ENCODE assay signal across 1 cellular context in the genomic region with DNA sequence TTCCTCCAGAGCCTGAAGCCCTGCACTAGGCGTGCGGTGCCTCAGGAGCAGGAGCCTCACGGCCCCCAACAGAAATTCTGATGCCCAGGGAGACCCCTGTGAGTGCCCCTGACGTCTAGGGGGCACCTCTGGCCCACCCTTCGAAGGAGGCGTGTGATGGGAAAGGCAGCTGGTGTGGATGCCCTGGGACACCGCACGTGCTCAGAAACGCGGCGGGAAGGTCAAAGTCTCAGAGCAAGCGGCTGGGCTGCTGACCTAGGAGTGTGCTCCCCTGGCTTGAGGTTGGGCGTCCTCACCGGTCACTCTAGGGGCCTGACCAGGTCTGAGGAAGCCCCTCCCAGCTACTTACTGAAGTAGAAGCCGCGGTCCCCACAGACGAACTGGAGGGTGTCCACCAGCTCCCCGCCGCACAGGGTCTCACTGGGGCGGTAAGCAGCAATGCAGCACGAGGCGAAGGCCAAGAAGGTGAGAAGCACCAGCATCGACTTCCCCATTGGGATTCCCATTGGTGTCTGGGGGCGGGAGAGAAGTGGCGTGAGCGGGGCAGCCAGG.
A peak's percentile ranks its signal among the peaks of the same experiment; 100 is the strongest.
TF ChIP-seq lines count a peak whose summit lies in the region.

No MANE protein-coding gene starts in this region.

TF ChIP-seq in HepG2, 621 proteins besides CTCF, POLR2A, EP300 and RAD21 (continued from another document and continues in another):
- TF ChIP-seq, protein P1, sequence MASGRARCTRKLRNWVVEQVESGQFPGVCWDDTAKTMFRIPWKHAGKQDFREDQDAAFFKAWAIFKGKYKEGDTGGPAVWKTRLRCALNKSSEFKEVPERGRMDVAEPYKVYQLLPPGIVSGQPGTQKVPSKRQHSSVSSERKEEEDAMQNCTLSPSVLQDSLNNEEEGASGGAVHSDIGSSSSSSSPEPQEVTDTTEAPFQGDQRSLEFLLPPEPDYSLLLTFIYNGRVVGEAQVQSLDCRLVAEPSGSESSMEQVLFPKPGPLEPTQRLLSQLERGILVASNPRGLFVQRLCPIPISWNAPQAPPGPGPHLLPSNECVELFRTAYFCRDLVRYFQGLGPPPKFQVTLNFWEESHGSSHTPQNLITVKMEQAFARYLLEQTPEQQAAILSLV (CRISPR knock-in tag; IDR thresholded peaks at IDR 0.05; ENCODE audit: borderline replicate concordance): no peak
- TF ChIP-seq ZHX1 (CRISPR knock-in tag; IDR thresholded peaks at IDR 0.05; ENCODE audit: low read depth) (0 out of 2 replicates have a peak, but pooled peaks have one; percentile 50), NR2C2 (CRISPR knock-in tag; IDR thresholded peaks at IDR 0.05; ENCODE audit: borderline replicate concordance) (peak; percentile 29; the same call in 1 of the 2 replicates), KLF12 (CRISPR knock-in tag; IDR thresholded peaks at IDR 0.05; ENCODE audit: borderline replicate concordance) (0 out of 2 replicates have a peak, but pooled peaks have one; percentile 1), ELF3 (CRISPR knock-in tag; IDR thresholded peaks at IDR 0.05) (no peak), GLI4 (CRISPR knock-in tag; IDR thresholded peaks at IDR 0.05; ENCODE audit: borderline replicate concordance) (0 out of 2 replicates have a peak, but pooled peaks have one; percentile 16), KDM6A (CRISPR knock-in tag; IDR thresholded peaks at IDR 0.05; ENCODE audit: low read depth) (no peak), ZNF263 (CRISPR knock-in tag; IDR thresholded peaks at IDR 0.05) (peak; percentile 10; the same call in 1 of the 2 replicates), TBX3 (IDR thresholded peaks at IDR 0.05; ENCODE audit: borderline replicate concordance) (no peak), ZNF17 (CRISPR knock-in tag; IDR thresholded peaks at IDR 0.05) (no peak), HOXA7 (CRISPR knock-in tag; IDR thresholded peaks at IDR 0.05) (0 out of 2 replicates have a peak, but pooled peaks have one; percentile 36), ZNF558 (CRISPR knock-in tag; IDR thresholded peaks at IDR 0.05; ENCODE audit: borderline replicate concordance) (no peak), U2AF2 (IDR thresholded peaks at IDR 0.05; ENCODE audit: low read depth, low read length) (no peak), SRY (CRISPR knock-in tag; IDR thresholded peaks at IDR 0.05) (peak; percentile 5; the same call in 1 of the 2 replicates), AGO1 (IDR thresholded peaks at IDR 0.05; ENCODE audit: low read depth, low read length, poor library complexity, severe bottlenecking) (no peak), TEF (CRISPR knock-in tag; IDR thresholded peaks at IDR 0.05) (no peak), SP5 (CRISPR knock-in tag; IDR thresholded peaks at IDR 0.05; ENCODE audit: borderline replicate concordance, low read depth) (0 out of 2 replicates have a peak, but pooled peaks have one; percentile 4), FOXP1 (IDR thresholded peaks at IDR 0.05) (no peak), FOXP1 (CRISPR knock-in tag; IDR thresholded peaks at IDR 0.05) (no peak), ISX (CRISPR knock-in tag; conservative IDR thresholded peaks at IDR 0.05) (no peak), ZNF777 (CRISPR knock-in tag; IDR thresholded peaks at IDR 0.05) (no peak), SMAD1 (CRISPR knock-in tag; IDR thresholded peaks at IDR 0.05; ENCODE audit: borderline replicate concordance, low read depth) (peak; percentile 1; the same call in 1 of the 2 replicates), ZFP36L1 (CRISPR knock-in tag; IDR thresholded peaks at IDR 0.05) (peak; percentile 20; the same call in 1 of the 2 replicates), PHF8 (CRISPR knock-in tag; IDR thresholded peaks at IDR 0.05) (peak; percentile 7; the same call in 1 of the 2 replicates), ZNF589 (CRISPR knock-in tag; conservative IDR thresholded peaks at IDR 0.05) (peak; percentile 74; the same call in 1 of the 2 replicates), ZNF510 (CRISPR knock-in tag; IDR thresholded peaks at IDR 0.05; ENCODE audit: low read depth) (peak; percentile 45; the same call in 1 of the 2 replicates), ZMAT3 (CRISPR knock-in tag; conservative IDR thresholded peaks at IDR 0.05) (0 out of 2 replicates have a peak, but pooled peaks have one; percentile 5), ZSCAN31 (CRISPR knock-in tag; IDR thresholded peaks at IDR 0.05; ENCODE audit: low read depth) (peak; percentile 67; the same call in 1 of the 2 replicates), ZNF891 (CRISPR knock-in tag; IDR thresholded peaks at IDR 0.05) (no peak), ZMYM4 (CRISPR knock-in tag; IDR thresholded peaks at IDR 0.05) (no peak), ZNF780A (CRISPR knock-in tag; IDR thresholded peaks at IDR 0.05) (no peak), ZFX (CRISPR knock-in tag; IDR thresholded peaks at IDR 0.05; ENCODE audit: low read depth) (0 out of 2 replicates have a peak, but pooled peaks have one; percentile 6)
- TF ChIP-seq, protein P2, sequence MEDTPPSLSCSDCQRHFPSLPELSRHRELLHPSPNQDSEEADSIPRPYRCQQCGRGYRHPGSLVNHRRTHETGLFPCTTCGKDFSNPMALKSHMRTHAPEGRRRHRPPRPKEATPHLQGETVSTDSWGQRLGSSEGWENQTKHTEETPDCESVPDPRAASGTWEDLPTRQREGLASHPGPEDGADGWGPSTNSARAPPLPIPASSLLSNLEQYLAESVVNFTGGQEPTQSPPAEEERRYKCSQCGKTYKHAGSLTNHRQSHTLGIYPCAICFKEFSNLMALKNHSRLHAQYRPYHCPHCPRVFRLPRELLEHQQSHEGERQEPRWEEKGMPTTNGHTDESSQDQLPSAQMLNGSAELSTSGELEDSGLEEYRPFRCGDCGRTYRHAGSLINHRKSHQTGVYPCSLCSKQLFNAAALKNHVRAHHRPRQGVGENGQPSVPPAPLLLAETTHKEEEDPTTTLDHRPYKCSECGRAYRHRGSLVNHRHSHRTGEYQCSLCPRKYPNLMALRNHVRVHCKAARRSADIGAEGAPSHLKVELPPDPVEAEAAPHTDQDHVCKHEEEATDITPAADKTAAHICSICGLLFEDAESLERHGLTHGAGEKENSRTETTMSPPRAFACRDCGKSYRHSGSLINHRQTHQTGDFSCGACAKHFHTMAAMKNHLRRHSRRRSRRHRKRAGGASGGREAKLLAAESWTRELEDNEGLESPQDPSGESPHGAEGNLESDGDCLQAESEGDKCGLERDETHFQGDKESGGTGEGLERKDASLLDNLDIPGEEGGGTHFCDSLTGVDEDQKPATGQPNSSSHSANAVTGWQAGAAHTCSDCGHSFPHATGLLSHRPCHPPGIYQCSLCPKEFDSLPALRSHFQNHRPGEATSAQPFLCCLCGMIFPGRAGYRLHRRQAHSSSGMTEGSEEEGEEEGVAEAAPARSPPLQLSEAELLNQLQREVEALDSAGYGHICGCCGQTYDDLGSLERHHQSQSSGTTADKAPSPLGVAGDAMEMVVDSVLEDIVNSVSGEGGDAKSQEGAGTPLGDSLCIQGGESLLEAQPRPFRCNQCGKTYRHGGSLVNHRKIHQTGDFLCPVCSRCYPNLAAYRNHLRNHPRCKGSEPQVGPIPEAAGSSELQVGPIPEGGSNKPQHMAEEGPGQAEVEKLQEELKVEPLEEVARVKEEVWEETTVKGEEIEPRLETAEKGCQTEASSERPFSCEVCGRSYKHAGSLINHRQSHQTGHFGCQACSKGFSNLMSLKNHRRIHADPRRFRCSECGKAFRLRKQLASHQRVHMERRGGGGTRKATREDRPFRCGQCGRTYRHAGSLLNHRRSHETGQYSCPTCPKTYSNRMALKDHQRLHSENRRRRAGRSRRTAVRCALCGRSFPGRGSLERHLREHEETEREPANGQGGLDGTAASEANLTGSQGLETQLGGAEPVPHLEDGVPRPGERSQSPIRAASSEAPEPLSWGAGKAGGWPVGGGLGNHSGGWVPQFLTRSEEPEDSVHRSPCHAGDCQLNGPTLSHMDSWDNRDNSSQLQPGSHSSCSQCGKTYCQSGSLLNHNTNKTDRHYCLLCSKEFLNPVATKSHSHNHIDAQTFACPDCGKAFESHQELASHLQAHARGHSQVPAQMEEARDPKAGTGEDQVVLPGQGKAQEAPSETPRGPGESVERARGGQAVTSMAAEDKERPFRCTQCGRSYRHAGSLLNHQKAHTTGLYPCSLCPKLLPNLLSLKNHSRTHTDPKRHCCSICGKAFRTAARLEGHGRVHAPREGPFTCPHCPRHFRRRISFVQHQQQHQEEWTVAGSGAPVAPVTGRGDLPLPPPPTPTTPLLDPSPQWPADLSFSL (CRISPR knock-in tag; IDR thresholded peaks at IDR 0.05): no peak
- TF ChIP-seq, protein P3, sequence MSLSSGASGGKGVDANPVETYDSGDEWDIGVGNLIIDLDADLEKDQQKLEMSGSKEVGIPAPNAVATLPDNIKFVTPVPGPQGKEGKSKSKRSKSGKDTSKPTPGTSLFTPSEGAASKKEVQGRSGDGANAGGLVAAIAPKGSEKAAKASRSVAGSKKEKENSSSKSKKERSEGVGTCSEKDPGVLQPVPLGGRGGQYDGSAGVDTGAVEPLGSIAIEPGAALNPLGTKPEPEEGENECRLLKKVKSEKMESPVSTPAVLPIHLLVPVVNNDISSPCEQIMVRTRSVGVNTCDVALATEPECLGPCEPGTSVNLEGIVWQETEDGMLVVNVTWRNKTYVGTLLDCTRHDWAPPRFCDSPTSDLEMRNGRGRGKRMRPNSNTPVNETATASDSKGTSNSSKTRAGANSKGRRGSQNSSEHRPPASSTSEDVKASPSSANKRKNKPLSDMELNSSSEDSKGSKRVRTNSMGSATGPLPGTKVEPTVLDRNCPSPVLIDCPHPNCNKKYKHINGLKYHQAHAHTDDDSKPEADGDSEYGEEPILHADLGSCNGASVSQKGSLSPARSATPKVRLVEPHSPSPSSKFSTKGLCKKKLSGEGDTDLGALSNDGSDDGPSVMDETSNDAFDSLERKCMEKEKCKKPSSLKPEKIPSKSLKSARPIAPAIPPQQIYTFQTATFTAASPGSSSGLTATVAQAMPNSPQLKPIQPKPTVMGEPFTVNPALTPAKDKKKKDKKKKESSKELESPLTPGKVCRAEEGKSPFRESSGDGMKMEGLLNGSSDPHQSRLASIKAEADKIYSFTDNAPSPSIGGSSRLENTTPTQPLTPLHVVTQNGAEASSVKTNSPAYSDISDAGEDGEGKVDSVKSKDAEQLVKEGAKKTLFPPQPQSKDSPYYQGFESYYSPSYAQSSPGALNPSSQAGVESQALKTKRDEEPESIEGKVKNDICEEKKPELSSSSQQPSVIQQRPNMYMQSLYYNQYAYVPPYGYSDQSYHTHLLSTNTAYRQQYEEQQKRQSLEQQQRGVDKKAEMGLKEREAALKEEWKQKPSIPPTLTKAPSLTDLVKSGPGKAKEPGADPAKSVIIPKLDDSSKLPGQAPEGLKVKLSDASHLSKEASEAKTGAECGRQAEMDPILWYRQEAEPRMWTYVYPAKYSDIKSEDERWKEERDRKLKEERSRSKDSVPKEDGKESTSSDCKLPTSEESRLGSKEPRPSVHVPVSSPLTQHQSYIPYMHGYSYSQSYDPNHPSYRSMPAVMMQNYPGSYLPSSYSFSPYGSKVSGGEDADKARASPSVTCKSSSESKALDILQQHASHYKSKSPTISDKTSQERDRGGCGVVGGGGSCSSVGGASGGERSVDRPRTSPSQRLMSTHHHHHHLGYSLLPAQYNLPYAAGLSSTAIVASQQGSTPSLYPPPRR (CRISPR knock-in tag; IDR thresholded peaks at IDR 0.05; ENCODE audit: borderline replicate concordance): 0 out of 2 replicates have a peak, but pooled peaks have one; percentile 12
